Comparison of ENCODE assay signal across 1 cellular context in genomic region chr6:3850451-3851203, GRCh38.
TF ChIP-seq lines count a peak whose summit lies in the region.

No MANE protein-coding gene starts in this region.

TF ChIP-seq in HepG2, 621 proteins besides CTCF, POLR2A, EP300 and RAD21 (continued from another document):
- TF ChIP-seq, protein P1, sequence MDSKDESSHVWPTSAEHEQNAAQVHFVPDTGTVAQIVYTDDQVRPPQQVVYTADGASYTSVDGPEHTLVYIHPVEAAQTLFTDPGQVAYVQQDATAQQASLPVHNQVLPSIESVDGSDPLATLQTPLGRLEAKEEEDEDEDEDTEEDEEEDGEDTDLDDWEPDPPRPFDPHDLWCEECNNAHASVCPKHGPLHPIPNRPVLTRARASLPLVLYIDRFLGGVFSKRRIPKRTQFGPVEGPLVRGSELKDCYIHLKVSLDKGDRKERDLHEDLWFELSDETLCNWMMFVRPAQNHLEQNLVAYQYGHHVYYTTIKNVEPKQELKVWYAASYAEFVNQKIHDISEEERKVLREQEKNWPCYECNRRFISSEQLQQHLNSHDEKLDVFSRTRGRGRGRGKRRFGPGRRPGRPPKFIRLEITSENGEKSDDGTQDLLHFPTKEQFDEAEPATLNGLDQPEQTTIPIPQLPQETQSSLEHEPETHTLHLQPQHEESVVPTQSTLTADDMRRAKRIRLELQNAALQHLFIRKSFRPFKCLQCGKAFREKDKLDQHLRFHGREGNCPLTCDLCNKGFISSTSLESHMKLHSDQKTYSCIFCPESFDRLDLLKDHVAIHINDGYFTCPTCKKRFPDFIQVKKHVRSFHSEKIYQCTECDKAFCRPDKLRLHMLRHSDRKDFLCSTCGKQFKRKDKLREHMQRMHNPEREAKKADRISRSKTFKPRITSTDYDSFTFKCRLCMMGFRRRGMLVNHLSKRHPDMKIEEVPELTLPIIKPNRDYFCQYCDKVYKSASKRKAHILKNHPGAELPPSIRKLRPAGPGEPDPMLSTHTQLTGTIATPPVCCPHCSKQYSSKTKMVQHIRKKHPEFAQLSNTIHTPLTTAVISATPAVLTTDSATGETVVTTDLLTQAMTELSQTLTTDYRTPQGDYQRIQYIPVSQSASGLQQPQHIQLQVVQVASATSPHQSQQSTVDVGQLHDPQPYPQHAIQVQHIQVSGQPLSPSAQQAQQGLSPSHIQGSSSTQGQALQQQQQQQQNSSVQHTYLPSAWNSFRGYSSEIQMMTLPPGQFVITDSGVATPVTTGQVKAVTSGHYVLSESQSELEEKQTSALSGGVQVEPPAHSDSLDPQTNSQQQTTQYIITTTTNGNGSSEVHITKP (CRISPR knock-in tag; IDR thresholded peaks at IDR 0.05; ENCODE audit: low read depth) = no peak
- TF ChIP-seq ZNF850 (CRISPR knock-in tag; conservative IDR thresholded peaks at IDR 0.05) = no peak
- TF ChIP-seq ARID2 (CRISPR knock-in tag; IDR thresholded peaks at IDR 0.05; ENCODE audit: borderline replicate concordance) = no peak
- no peak for TF ChIP-seq CC2D1A (CRISPR knock-in tag; IDR thresholded peaks at IDR 0.05)
- no peak for TF ChIP-seq EZH2 (conservative IDR thresholded peaks at IDR 0.05; ENCODE audit: low read depth, low read length)
- TF ChIP-seq ZBTB20 (CRISPR knock-in tag; IDR thresholded peaks at IDR 0.05; ENCODE audit: borderline replicate concordance, low read depth) = no peak
- TF ChIP-seq NFAT5 (CRISPR knock-in tag; IDR thresholded peaks at IDR 0.05) = no peak
- TF ChIP-seq MAFK (conservative IDR thresholded peaks at IDR 0.05 in 1 of 2, IDR thresholded peaks at IDR 0.05 in 1 of 2; ENCODE audit: low read length in 2 of 2) = no peak
- TF ChIP-seq, protein P2, sequence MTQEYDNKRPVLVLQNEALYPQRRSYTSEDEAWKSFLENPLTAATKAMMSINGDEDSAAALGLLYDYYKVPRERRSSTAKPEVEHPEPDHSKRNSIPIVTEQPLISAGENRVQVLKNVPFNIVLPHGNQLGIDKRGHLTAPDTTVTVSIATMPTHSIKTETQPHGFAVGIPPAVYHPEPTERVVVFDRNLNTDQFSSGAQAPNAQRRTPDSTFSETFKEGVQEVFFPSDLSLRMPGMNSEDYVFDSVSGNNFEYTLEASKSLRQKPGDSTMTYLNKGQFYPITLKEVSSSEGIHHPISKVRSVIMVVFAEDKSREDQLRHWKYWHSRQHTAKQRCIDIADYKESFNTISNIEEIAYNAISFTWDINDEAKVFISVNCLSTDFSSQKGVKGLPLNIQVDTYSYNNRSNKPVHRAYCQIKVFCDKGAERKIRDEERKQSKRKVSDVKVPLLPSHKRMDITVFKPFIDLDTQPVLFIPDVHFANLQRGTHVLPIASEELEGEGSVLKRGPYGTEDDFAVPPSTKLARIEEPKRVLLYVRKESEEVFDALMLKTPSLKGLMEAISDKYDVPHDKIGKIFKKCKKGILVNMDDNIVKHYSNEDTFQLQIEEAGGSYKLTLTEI (CRISPR knock-in tag; conservative IDR thresholded peaks at IDR 0.05) = no peak
- TF ChIP-seq, protein P3, sequence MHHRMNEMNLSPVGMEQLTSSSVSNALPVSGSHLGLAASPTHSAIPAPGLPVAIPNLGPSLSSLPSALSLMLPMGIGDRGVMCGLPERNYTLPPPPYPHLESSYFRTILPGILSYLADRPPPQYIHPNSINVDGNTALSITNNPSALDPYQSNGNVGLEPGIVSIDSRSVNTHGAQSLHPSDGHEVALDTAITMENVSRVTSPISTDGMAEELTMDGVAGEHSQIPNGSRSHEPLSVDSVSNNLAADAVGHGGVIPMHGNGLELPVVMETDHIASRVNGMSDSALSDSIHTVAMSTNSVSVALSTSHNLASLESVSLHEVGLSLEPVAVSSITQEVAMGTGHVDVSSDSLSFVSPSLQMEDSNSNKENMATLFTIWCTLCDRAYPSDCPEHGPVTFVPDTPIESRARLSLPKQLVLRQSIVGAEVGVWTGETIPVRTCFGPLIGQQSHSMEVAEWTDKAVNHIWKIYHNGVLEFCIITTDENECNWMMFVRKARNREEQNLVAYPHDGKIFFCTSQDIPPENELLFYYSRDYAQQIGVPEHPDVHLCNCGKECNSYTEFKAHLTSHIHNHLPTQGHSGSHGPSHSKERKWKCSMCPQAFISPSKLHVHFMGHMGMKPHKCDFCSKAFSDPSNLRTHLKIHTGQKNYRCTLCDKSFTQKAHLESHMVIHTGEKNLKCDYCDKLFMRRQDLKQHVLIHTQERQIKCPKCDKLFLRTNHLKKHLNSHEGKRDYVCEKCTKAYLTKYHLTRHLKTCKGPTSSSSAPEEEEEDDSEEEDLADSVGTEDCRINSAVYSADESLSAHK (CRISPR knock-in tag; IDR thresholded peaks at IDR 0.05; ENCODE audit: borderline replicate concordance) = no peak
- TF ChIP-seq ZFX (CRISPR knock-in tag; IDR thresholded peaks at IDR 0.05; ENCODE audit: low read depth) = no peak
- no peak for TF ChIP-seq ARHGAP35 (CRISPR knock-in tag; IDR thresholded peaks at IDR 0.05; ENCODE audit: borderline replicate concordance)
- TF ChIP-seq, protein P4, sequence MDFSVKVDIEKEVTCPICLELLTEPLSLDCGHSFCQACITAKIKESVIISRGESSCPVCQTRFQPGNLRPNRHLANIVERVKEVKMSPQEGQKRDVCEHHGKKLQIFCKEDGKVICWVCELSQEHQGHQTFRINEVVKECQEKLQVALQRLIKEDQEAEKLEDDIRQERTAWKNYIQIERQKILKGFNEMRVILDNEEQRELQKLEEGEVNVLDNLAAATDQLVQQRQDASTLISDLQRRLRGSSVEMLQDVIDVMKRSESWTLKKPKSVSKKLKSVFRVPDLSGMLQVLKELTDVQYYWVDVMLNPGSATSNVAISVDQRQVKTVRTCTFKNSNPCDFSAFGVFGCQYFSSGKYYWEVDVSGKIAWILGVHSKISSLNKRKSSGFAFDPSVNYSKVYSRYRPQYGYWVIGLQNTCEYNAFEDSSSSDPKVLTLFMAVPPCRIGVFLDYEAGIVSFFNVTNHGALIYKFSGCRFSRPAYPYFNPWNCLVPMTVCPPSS (IDR thresholded peaks at IDR 0.05) = no peak
